In the genomic region with DNA sequence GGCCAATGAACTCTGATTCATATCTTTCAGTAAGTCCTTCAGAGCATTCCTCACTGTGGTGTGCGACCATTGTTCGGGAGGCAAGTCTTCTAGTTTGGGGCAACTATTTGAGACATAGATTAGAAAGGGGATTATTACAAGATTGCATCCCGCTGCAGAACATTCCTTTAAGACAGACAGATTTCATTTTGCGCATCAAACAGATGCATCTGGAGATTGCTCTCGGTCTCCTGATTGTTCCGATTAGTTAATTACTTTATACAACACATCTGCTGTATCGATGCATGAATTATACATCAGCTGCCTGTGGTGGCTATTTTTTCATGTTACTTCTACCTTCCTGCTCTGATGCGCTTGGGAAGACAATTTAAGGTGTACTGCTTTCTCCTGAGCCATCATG, we compare ENCODE assay signal across 19 cellular contexts. TPM values are rescaled to one million over a fixed set of nuclear protein-coding genes. Genes with fewer than 3 reads are reported as not detected.
DNase-seq lines count a peak whose midpoint lies in the region.
"Had no signal": no experiment of that assay in that cellular context is flagged by ENCODE, and none has a peak within 500 bp of the region (broad histone marks: within the 10 kb centered on the region; RNA-seq: fewer than 3 reads in every experiment).

No MANE protein-coding gene starts in this region.

- DNase-seq in T-helper 2 cell treated with Interferon-gamma antibody and Interleukin-4, amounts not matched to agents 5 μg/mL and 100 μg/mL, for 36 hours (ENCODE audit: low spot score): no peak
- DNase-seq in T-helper 2 cell: no peak
- no peak for DNase-seq in activated naive CD4-positive, alpha-beta T cell treated with anti-CD3 and anti-CD28 coated beads, Interleukin-2, amount 10 ng/mL, durations not matched to agents 7 days and 5 days
- DNase-seq in activated naive CD4-positive, alpha-beta T cell treated with anti-CD3 and anti-CD28 coated beads, Interleukin-2, amount 50 U/mL, for 16 hours: no peak
- DNase-seq in activated T-helper 2 cell treated with anti-CD3 and anti-CD28 coated beads, Interferon-gamma antibody, Interleukin-2, Interleukin-4, amounts not matched to agents 10 μg/mL and 5 μg/mL and 100 μg/mL, durations not matched to agents 14 hours and 24 hours and 36 hours (ENCODE audit: low spot score): no peak
- peak; percentile 14 for DNase-seq in retina
- DNase-seq in SIG-M5 (lab: John Stamatoyannopoulos, UW): no peak
- DNase-seq in kidney glomerular epithelial cell (lab: John Stamatoyannopoulos, UW): no peak
- DNase-seq: C1 segment of cervical spinal cord, Calu3, DMS79 treated with DMSO at 0.1 percent for 48 hours, HCEC 1CT, Karpas-422, MM.1S, NCI-H1105 treated with DMSO at 0.1 percent for 48 hours, NCI-H187, NCI-H446, NCI-H774, PC-9 had no signal

- H3K27ac Mint-ChIP-seq in T-helper 2 cell treated with Interferon-gamma antibody and Interleukin-4, amounts not matched to agents 5 μg/mL and 100 μg/mL, for 36 hours: no peak overlapping the region
- peak overlapping the region; percentile 25 for H3K27ac Mint-ChIP-seq in activated naive CD4-positive, alpha-beta T cell treated with anti-CD3 and anti-CD28 coated beads, Interleukin-2, amount 10 ng/mL, durations not matched to agents 7 days and 5 days
- peak overlapping the region; percentile 68 for H3K27ac Mint-ChIP-seq in activated T-helper 2 cell treated with anti-CD3 and anti-CD28 coated beads, Interferon-gamma antibody, Interleukin-2, Interleukin-4, amounts not matched to agents 10 μg/mL and 5 μg/mL and 100 μg/mL, durations not matched to agents 14 hours and 24 hours and 36 hours

- peaks cover 81% of the 10 kb centered on the region for H3K4me1 Mint-ChIP-seq in T-helper 2 cell treated with Interferon-gamma antibody and Interleukin-4, amounts not matched to agents 5 μg/mL and 100 μg/mL, for 36 hours (ENCODE audit: low read depth)
- H3K4me1 Mint-ChIP-seq in activated naive CD4-positive, alpha-beta T cell treated with anti-CD3 and anti-CD28 coated beads, Interleukin-2, amount 10 ng/mL, durations not matched to agents 7 days and 5 days: peaks cover 96% of the 10 kb centered on the region
- peaks cover 83% of the 10 kb centered on the region for H3K4me1 Mint-ChIP-seq in activated T-helper 2 cell treated with anti-CD3 and anti-CD28 coated beads, Interferon-gamma antibody, Interleukin-2, Interleukin-4, amounts not matched to agents 10 μg/mL and 5 μg/mL and 100 μg/mL, durations not matched to agents 14 hours and 24 hours and 36 hours (ENCODE audit: low read depth)

- no peaks in the 10 kb centered on the region for H3K9me3 Mint-ChIP-seq in T-helper 2 cell treated with Interferon-gamma antibody and Interleukin-4, amounts not matched to agents 5 μg/mL and 100 μg/mL, for 36 hours
- H3K9me3 Mint-ChIP-seq in activated naive CD4-positive, alpha-beta T cell treated with anti-CD3 and anti-CD28 coated beads, Interleukin-2, amount 10 ng/mL, durations not matched to agents 7 days and 5 days: no peaks in the 10 kb centered on the region
- no peaks in the 10 kb centered on the region for H3K9me3 Mint-ChIP-seq in activated T-helper 2 cell treated with anti-CD3 and anti-CD28 coated beads, Interferon-gamma antibody, Interleukin-2, Interleukin-4, amounts not matched to agents 10 μg/mL and 5 μg/mL and 100 μg/mL, durations not matched to agents 14 hours and 24 hours and 36 hours

- CTCF ChIA-PET in activated naive CD4-positive, alpha-beta T cell treated with anti-CD3 and anti-CD28 coated beads, Interleukin-2, amount 10 ng/mL, durations not matched to agents 7 days and 5 days (lab: Charles Lee): no interaction called here

- intact Hi-C loops in activated T-helper 2 cell treated with anti-CD3 and anti-CD28 coated beads, Interferon-gamma antibody, Interleukin-2, Interleukin-4, amounts not matched to agents 10 μg/mL and 5 μg/mL and 100 μg/mL, durations not matched to agents 14 hours and 24 hours and 36 hours (cut with micrococcal nuclease): loop anchor here (1.0 kb wide), 1 partner anchor 10 kb away; no protein-coding TSS in a partner anchor

- H3K4me3 Mint-ChIP-seq in T-helper 2 cell treated with Interferon-gamma antibody and Interleukin-4, amounts not matched to agents 5 μg/mL and 100 μg/mL, for 36 hours: peak overlapping the region; percentile 84
- peak overlapping the region; percentile 50 for H3K4me3 Mint-ChIP-seq in activated naive CD4-positive, alpha-beta T cell treated with anti-CD3 and anti-CD28 coated beads, Interleukin-2, amount 10 ng/mL, durations not matched to agents 7 days and 5 days
- H3K4me3 Mint-ChIP-seq in activated T-helper 2 cell treated with anti-CD3 and anti-CD28 coated beads, Interferon-gamma antibody, Interleukin-2, Interleukin-4, amounts not matched to agents 10 μg/mL and 5 μg/mL and 100 μg/mL, durations not matched to agents 14 hours and 24 hours and 36 hours (ENCODE audit: low read depth): peak overlapping the region; percentile 69

- H3K36me3 Mint-ChIP-seq in T-helper 2 cell treated with Interferon-gamma antibody and Interleukin-4, amounts not matched to agents 5 μg/mL and 100 μg/mL, for 36 hours (ENCODE audit: low read depth): peaks cover 81% of the 10 kb centered on the region
- peaks cover 81% of the 10 kb centered on the region for H3K36me3 Mint-ChIP-seq in activated naive CD4-positive, alpha-beta T cell treated with anti-CD3 and anti-CD28 coated beads, Interleukin-2, amount 10 ng/mL, durations not matched to agents 7 days and 5 days
- H3K36me3 Mint-ChIP-seq in activated T-helper 2 cell treated with anti-CD3 and anti-CD28 coated beads, Interferon-gamma antibody, Interleukin-2, Interleukin-4, amounts not matched to agents 10 μg/mL and 5 μg/mL and 100 μg/mL, durations not matched to agents 14 hours and 24 hours and 36 hours (ENCODE audit: low read depth): peaks cover 93% of the 10 kb centered on the region

- no peaks in the 10 kb centered on the region for H3K27me3 Mint-ChIP-seq in T-helper 2 cell treated with Interferon-gamma antibody and Interleukin-4, amounts not matched to agents 5 μg/mL and 100 μg/mL, for 36 hours (ENCODE audit: low read depth)
- H3K27me3 Mint-ChIP-seq in activated naive CD4-positive, alpha-beta T cell treated with anti-CD3 and anti-CD28 coated beads, Interleukin-2, amount 10 ng/mL, durations not matched to agents 7 days and 5 days: no peaks in the 10 kb centered on the region
- no peaks in the 10 kb centered on the region for H3K27me3 Mint-ChIP-seq in activated T-helper 2 cell treated with anti-CD3 and anti-CD28 coated beads, Interferon-gamma antibody, Interleukin-2, Interleukin-4, amounts not matched to agents 10 μg/mL and 5 μg/mL and 100 μg/mL, durations not matched to agents 14 hours and 24 hours and 36 hours (ENCODE audit: low read depth)

RNA-seq across cellular contexts. Expression of gene SATB1, which starts 10.0 kb away (rescaled TPM):
- 831 and 866 TPM in 2 replicates for total RNA-seq in activated T-helper 2 cell treated with anti-CD3 and anti-CD28 coated beads, Interferon-gamma antibody, Interleukin-2, Interleukin-4, amounts not matched to agents 10 μg/mL and 5 μg/mL and 100 μg/mL, durations not matched to agents 14 hours and 24 hours and 36 hours
